Comparison of ENCODE assay signal across 8 cellular contexts in the genomic region with DNA sequence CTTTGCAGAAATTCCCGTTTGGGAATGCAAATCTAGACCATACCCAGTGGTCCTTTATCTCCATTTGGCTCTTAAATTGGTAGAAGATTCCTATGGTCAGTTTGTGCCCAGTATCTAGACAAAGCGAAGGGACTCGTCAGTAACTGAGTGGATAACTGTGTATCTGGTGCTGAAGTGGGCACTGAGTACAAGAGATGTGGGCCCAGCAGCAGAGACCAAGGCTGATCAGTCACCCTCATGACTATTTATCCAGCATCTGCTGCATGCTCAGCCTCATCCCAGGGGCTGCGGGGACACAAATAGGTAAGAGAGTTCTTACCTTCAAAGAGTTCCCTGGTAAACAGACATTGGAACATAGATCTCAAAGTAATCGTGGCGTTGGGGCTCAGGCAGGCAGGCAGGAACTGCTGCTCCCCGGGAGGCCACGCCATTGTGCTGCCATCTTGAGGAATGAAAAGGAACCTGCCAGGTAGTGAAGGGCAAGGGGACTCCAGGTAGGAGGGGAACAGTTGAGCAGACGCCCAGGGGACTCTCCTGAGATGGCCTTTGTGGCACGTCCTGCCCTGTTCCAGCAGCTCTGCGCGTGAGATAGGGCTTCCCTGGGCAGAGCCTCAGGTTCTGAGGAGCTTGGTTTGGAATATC. TPM values are rescaled to one million over a fixed set of nuclear protein-coding genes. Genes with fewer than 3 reads are reported as not detected.
A peak's percentile ranks its signal among the peaks of the same experiment; 100 is the strongest.
DNase-seq lines count a peak whose midpoint lies in the region; ATAC-seq, FAIRE-seq and TF ChIP-seq lines count a peak whose summit lies in the region.

No MANE protein-coding gene starts in this region.

- no peak for FAIRE-seq in pancreas (lab: Jason Lieb, UNC)

- H3K4me3 ChIP-seq in GM12865 (ENCODE audit: low read depth, low read length) (no peak overlapping the region), epithelial cell of proximal tubule (ENCODE audit: low read depth, low read length) (no peak overlapping the region), pancreas (no peak overlapping the region), upper lobe of left lung (no peak overlapping the region)

- no peaks in the 10 kb centered on the region for H3K4me1 ChIP-seq in pancreas
- H3K4me1 ChIP-seq in upper lobe of left lung, result no peaks in the 10 kb centered on the region

- intact Hi-C loops in pancreas (cut with DNase I), result loop anchor here in 1 of 3 donors (5.0 kb wide), 1 partner anchor 311 kb away; no protein-coding TSS in a partner anchor

- H3K27me3 ChIP-seq in pancreas (no peaks in the 10 kb centered on the region), upper lobe of left lung (no peaks in the 10 kb centered on the region)

- peak; percentile 84 for TF ChIP-seq CTCF in GM12865 (IDR thresholded peaks at IDR 0.05; ENCODE audit: insufficient read depth, low read depth, low read length, missing control alignments)
- peak; percentile 73 for TF ChIP-seq CTCF in epithelial cell of proximal tubule (conservative IDR thresholded peaks at IDR 0.05; ENCODE audit: low read depth, low read length)
- TF ChIP-seq CTCF in pancreas (IDR thresholded peaks at IDR 0.05), result peak; percentile 39 to 63 (median 52)
- peak; percentile 25 to 66 (median 57) for TF ChIP-seq CTCF in upper lobe of left lung (IDR thresholded peaks at IDR 0.05)

- H3K27ac ChIP-seq in pancreas (no peak overlapping the region), upper lobe of left lung (no peak overlapping the region)

- no peak for TF ChIP-seq EP300 in upper lobe of left lung (IDR thresholded peaks at IDR 0.05)

- DNase-seq in GM12865 (ENCODE audit: low read depth) (peak; percentile 85), NCI-H1105 treated with DMSO at 0.1 percent for 48 hours (lab: John Stamatoyannopoulos, UW) (peak; percentile 46), epithelial cell of proximal tubule (ENCODE audit: low read depth) (no peak), pancreas (peak; percentile 46 to 82 (median 66)), upper lobe of left lung (peak in 1 of 2 donors; percentile 63), COLO829 (ENCODE audit: low spot score) (no peak)
- DNase-seq in activated CD8-positive, alpha-beta memory T cell treated with anti-CD3 and anti-CD28 coated beads for 24 hours, result peak; percentile 84

- WGBS in pancreas, 2 donors, result 28% methylated on average over 12 of the region's 12 CpGs
- WGBS in upper lobe of left lung, 2 donors, result 51 to 52% methylated on average over 12 of the region's 12 CpGs

- H3K9me3 ChIP-seq in pancreas, result no peaks in the 10 kb centered on the region
- no peaks in the 10 kb centered on the region for H3K9me3 ChIP-seq in upper lobe of left lung

- TF ChIP-seq POLR2A in upper lobe of left lung (IDR thresholded peaks at IDR 0.05), result no peak

- ATAC-seq in pancreas (peak; percentile 80 to 99 (median 96)), upper lobe of left lung (ENCODE audit: low FRiP score in 2 of 2) (peak; percentile 43 to 87), GM18519 (IDR thresholded peaks at IDR 0.05; ENCODE audit: low FRiP score, unreplicated experiment) (no peak)

- H3K36me3 ChIP-seq in pancreas (no peaks in the 10 kb centered on the region), upper lobe of left lung (no peaks in the 10 kb centered on the region)

RNA-seq across cellular contexts. Expression of gene NT5M, which starts 10.3 kb away (rescaled TPM):
- total RNA-seq in epithelial cell of proximal tubule (4.2 and 38.7 TPM in 2 replicates), pancreas (1 to 10 TPM in 3 of 6 donors, under 1 TPM in 3; 0.83 to 1.7 (median 1.1) TPM), upper lobe of left lung (1 to 10 TPM; 1.2 to 3.7 (median 1.8) TPM)
- polyA plus RNA-seq in pancreas, result 1 to 10 TPM; 2.9 to 3.3 TPM

RNA-seq across cellular contexts. Expression of gene COPS3, which starts 32.4 kb away (rescaled TPM):
- 75.6 and 138 TPM in 2 replicates for total RNA-seq in epithelial cell of proximal tubule
- 10 to 100 TPM; 24.7 to 51.1 (median 31.5) TPM for total RNA-seq in pancreas
- polyA plus RNA-seq in pancreas, result 10 to 100 TPM; 17.6 to 37.9 TPM
- 10 to 100 TPM; 22.2 to 58.1 (median 43.1) TPM for total RNA-seq in upper lobe of left lung

Comparison
In these comparisons a context has a peak if more than half of its experiments do, and no peak if none do; other contexts are left out.
1. DNase-seq: peak in GM12865 (single experiment), NCI-H1105 treated with DMSO at 0.1 percent for 48 hours (single experiment), activated CD8-positive, alpha-beta memory T cell treated with anti-CD3 and anti-CD28 coated beads for 24 hours (single experiment) and pancreas (6 of 6); none in epithelial cell of proximal tubule (single experiment) and COLO829 (single experiment).
2. Peak in every context shown above with its lines, with median percentiles within 50 percentile points of each other: CTCF ChIP-seq.